Comparison of ENCODE assay signal across 8 cellular contexts in the genomic region with DNA sequence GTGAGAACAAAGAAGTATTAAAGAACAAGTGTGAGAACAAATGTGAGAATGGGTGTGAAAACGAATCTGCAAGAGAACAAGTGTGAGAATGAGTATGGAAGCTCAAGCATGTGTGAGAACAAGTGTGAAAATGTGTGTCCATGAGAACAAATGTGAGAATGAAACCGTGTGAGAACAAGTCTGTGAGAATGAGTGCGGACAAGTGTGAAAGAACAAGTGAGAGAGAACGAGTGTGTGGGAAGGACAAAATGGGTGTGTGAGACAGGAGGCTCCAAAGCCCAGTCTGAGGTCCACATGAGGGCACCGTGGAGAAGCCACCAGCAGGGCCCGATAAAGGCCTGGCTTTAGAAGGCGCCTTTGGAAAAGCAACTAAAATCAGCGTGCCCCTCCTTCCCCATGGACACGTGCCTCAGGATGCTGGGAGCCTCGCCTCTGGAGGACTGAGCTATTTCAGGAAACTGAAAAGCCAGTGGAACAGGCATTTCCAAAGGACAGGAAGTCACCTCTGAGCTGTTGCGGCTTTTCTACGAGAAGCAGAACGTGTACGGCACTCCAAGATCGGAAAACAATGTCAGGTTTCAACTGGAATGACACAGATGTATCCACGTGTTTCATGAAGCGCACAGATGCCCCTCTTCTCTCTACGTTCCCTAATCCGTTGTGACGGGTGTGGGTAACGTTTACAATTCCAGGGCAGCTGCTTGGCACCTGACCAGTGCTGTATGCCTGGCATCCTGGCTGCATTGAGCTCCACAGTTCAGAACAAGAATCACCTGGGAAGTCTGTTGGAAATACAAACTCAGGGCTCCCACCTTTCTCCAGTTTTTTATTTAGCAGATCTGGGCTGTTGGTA. TPM values are rescaled to one million over a fixed set of nuclear protein-coding genes. Genes with fewer than 3 reads are reported as not detected.
DNase-seq lines count a peak whose midpoint lies in the region; ATAC-seq and TF ChIP-seq lines count a peak whose summit lies in the region.

No MANE protein-coding gene starts in this region.

- no peaks in the 10 kb centered on the region for H3K4me1 Mint-ChIP-seq in CD8-positive, alpha-beta T cell (ENCODE audit: low read depth)

- H2AFZ ChIP-seq in MM.1S (ENCODE audit: low read length) = no peak overlapping the region

- H3K79me2 ChIP-seq in MM.1S (ENCODE audit: low read length) = no peaks in the 10 kb centered on the region

- peak; percentile 36 for ATAC-seq in CD8-positive, alpha-beta T cell
- ATAC-seq in lower lobe of right lung = peak; percentile 79 to 85
- no peak for ATAC-seq in HG02852 (IDR thresholded peaks at IDR 0.05; ENCODE audit: unreplicated experiment)
- no peak for ATAC-seq in HG03354 (IDR thresholded peaks at IDR 0.05; ENCODE audit: poor library complexity, severe bottlenecking, unreplicated experiment)

- peaks cover 18% of the 10 kb centered on the region for H3K36me3 ChIP-seq in CD8-positive, alpha-beta T cell (ENCODE audit: insufficient read depth, low read length)
- H3K36me3 ChIP-seq in lower lobe of right lung (peaks cover 50% of the 10 kb centered on the region), MM.1S (replicated peaks; ENCODE audit: insufficient read depth, low read length) (peaks cover 7% of the 10 kb centered on the region; the same call in 1 of the 2 replicates)

- no peaks in the 10 kb centered on the region for H3K9me2 ChIP-seq in MM.1S (replicated peaks; ENCODE audit: insufficient read depth, low read length)

- H3K4me2 ChIP-seq in MM.1S (ENCODE audit: low read depth, low read length) = no peak overlapping the region

- H3K9me3 ChIP-seq in CD8-positive, alpha-beta T cell (ENCODE audit: low read length) = no peaks in the 10 kb centered on the region
- H3K9me3 ChIP-seq in lower lobe of right lung (no peaks in the 10 kb centered on the region), MM.1S (replicated peaks; ENCODE audit: insufficient read depth, low read length) (no peaks in the 10 kb centered on the region)

- no peak overlapping the region for H3K4me3 Mint-ChIP-seq in CD8-positive, alpha-beta T cell

- no peak for TF ChIP-seq CTCF in CD8-positive, alpha-beta T cell (IDR thresholded peaks at IDR 0.05)
- peak; percentile 44 for TF ChIP-seq CTCF in lower lobe of right lung (IDR thresholded peaks at IDR 0.05)
- no peak for TF ChIP-seq CTCF in MM.1S (IDR thresholded peaks at IDR 0.05; ENCODE audit: low read length)

- no peaks in the 10 kb centered on the region for H3K9me3 Mint-ChIP-seq in CD8-positive, alpha-beta T cell

- peak in 1 of 7 experiments; percentile 28 for DNase-seq in CD8-positive, alpha-beta T cell
- DNase-seq in NAMALWA (ENCODE audit: low spot score) (peak; percentile 43), dermis microvascular lymphatic vessel endothelial cell (ENCODE audit: low read depth in 2 of 2) (peak; percentile 51 to 86), lower lobe of right lung (peak; percentile 54), SW480 (ENCODE audit: low spot score) (no peak), MM.1S (no peak)

- H3K36me3 Mint-ChIP-seq in CD8-positive, alpha-beta T cell = peaks cover 38% of the 10 kb centered on the region

- H4K20me1 ChIP-seq in MM.1S (ENCODE audit: insufficient read depth, low read length) = no peaks in the 10 kb centered on the region

- peaks cover 31% of the 10 kb centered on the region for H3K4me1 ChIP-seq in CD8-positive, alpha-beta T cell (ENCODE audit: insufficient read depth, low read length)
- H3K4me1 ChIP-seq in lower lobe of right lung = peaks cover 40% of the 10 kb centered on the region
- no peaks in the 10 kb centered on the region for H3K4me1 ChIP-seq in MM.1S (ENCODE audit: low read length)

- H3K27ac ChIP-seq in CD8-positive, alpha-beta T cell (ENCODE audit: low read depth, low read length) = no peak overlapping the region
- H3K27ac ChIP-seq in lower lobe of right lung = peak overlapping the region; percentile 39
- H3K27ac ChIP-seq in MM.1S (ENCODE audit: low read length) = no peak overlapping the region

- H3F3A ChIP-seq in MM.1S (ENCODE audit: insufficient read depth, low read length) = no peaks in the 10 kb centered on the region

- H3K9ac ChIP-seq in MM.1S (ENCODE audit: low read length) = no peak overlapping the region

- CTCF ChIA-PET in CD8-positive, alpha-beta T cell (lab: Charles Lee) = interaction anchor here (0.7 to 1.9 kb wide), 2 partner anchors 32 to 194 kb away, joined by 3 to 4 read pairs; no protein-coding TSS in a partner anchor

- H3K4me3 ChIP-seq in CD8-positive, alpha-beta T cell (ENCODE audit: low read depth, low read length) = no peak overlapping the region
- no peak overlapping the region for H3K4me3 ChIP-seq in lower lobe of right lung
- H3K4me3 ChIP-seq in MM.1S (ENCODE audit: low read length) = no peak overlapping the region

- no peak overlapping the region for H3K27ac Mint-ChIP-seq in CD8-positive, alpha-beta T cell

- POLR2A ChIA-PET in CD8-positive, alpha-beta T cell (lab: Charles Lee) = interaction anchor here (1.1 to 1.4 kb wide), 2 partner anchors 40 to 46 kb away, joined by 3 to 4 read pairs; partner anchors contain the start of gene ESYT2

- intact Hi-C loops in CD8-positive, alpha-beta T cell (cut with DNase I, micrococcal nuclease) = loop anchor here (2.0 to 5.0 kb wide), 3 partner anchors 46 to 194 kb away; partner anchors contain the start of genes DYNC2I1 (in 1 of the 2) and ESYT2 (in 1 of the 2)
- intact Hi-C loops in lower lobe of right lung (cut with DNase I) = no loop called here

- no peaks in the 10 kb centered on the region for H3K27me3 ChIP-seq in CD8-positive, alpha-beta T cell (ENCODE audit: insufficient read depth, low read length)
- H3K27me3 ChIP-seq in lower lobe of right lung (ENCODE audit: low read depth) (no peaks in the 10 kb centered on the region), MM.1S (replicated peaks; ENCODE audit: insufficient read depth, low read length) (no peaks in the 10 kb centered on the region)

- no peaks in the 10 kb centered on the region for H3K27me3 Mint-ChIP-seq in CD8-positive, alpha-beta T cell (ENCODE audit: low read depth)

RNA-seq across cellular contexts. Expression of gene ESYT2, which starts 46.4 kb away (rescaled TPM):
- 10 to 100 TPM; 76.8 to 84.4 TPM for total RNA-seq in CD8-positive, alpha-beta T cell
- total RNA-seq in dermis microvascular lymphatic vessel endothelial cell = 40.3 and 43.5 TPM in 2 replicates
- 55.5 TPM for total RNA-seq in lower lobe of right lung

Comparison
In these comparisons a context has a peak if more than half of its experiments do, and no peak if none do; other contexts are left out.
1. ATAC-seq: peak in CD8-positive, alpha-beta T cell (single experiment) and lower lobe of right lung (2 of 2); none in HG02852 (single experiment) and HG03354 (single experiment).
2. DNase-seq: peak in NAMALWA (single experiment), dermis microvascular lymphatic vessel endothelial cell (2 of 2) and lower lobe of right lung (single experiment); none in SW480 (single experiment) and MM.1S (single experiment).